Comparison of ENCODE assay signal across 18 cellular contexts in genomic region chr14:53411110-53411509, GRCh38.
DNase-seq lines count a peak whose midpoint lies in the region; TF ChIP-seq lines count a peak whose summit lies in the region.
"Had no signal": no experiment of that assay in that cellular context is flagged by ENCODE, and none has a peak within 500 bp of the region (broad histone marks: within the 10 kb centered on the region; RNA-seq: fewer than 3 reads in every experiment).

No MANE protein-coding gene starts in this region.

- H3K36me3 ChIP-seq in skeletal muscle satellite cell (ENCODE audit: insufficient read depth, low read length): no peaks in the 10 kb centered on the region
- H3K36me3 ChIP-seq: gastroesophageal sphincter, Peyer's patch, tibial artery had no signal

- H3K9me3 ChIP-seq in skeletal muscle satellite cell (replicated peaks; ENCODE audit: low read length): no peaks in the 10 kb centered on the region
- H3K9me3 ChIP-seq: gastroesophageal sphincter, Peyer's patch, tibial artery had no signal

- no peaks in the 10 kb centered on the region for H3K27me3 ChIP-seq in skeletal muscle satellite cell (ENCODE audit: control insufficient read depth, insufficient read depth, low read length)
- H3K27me3 ChIP-seq: gastroesophageal sphincter, Peyer's patch, tibial artery had no signal

- no peak overlapping the region for H3K4me3 ChIP-seq in fibroblast of villous mesenchyme (ENCODE audit: low read depth, low read length)
- no peak overlapping the region for H3K4me3 ChIP-seq in skeletal muscle satellite cell (ENCODE audit: low read length)
- H3K4me3 ChIP-seq: gastroesophageal sphincter, Peyer's patch, tibial artery had no signal

- H3K4me1 ChIP-seq in skeletal muscle satellite cell (ENCODE audit: control insufficient read depth, insufficient read depth, low read length): peaks cover 30% of the 10 kb centered on the region
- H3K4me1 ChIP-seq: gastroesophageal sphincter, Peyer's patch, tibial artery had no signal

- peak; percentile 9 for DNase-seq in DMS 273 (lab: John Stamatoyannopoulos, UW; ENCODE audit: unreplicated experiment)
- DNase-seq in DMS 273 treated with DMSO at 0.1 percent for 48 hours (lab: John Stamatoyannopoulos, UW): no peak
- peak; percentile 7 for DNase-seq in amniotic stem cell (lab: John Stamatoyannopoulos, UW)
- peak; percentile 92 for DNase-seq in fibroblast of villous mesenchyme (ENCODE audit: low read depth)
- DNase-seq in GF-D8 (lab: John Stamatoyannopoulos, UW): no peak
- DNase-seq in T-helper 1 cell: no peak
- no peak for DNase-seq in NCI-H1417 treated with DMSO at 0.1 percent for 48 hours (lab: John Stamatoyannopoulos, UW)
- DNase-seq: activated CD4-positive, CD25-positive, alpha-beta regulatory T cell; CD4-positive, alpha-beta T cell; effector memory CD4-positive, alpha-beta T cell; GDM1; immature natural killer cell; occipital lobe; Peyer's patch; small intestine; tibial artery had no signal

- no peak overlapping the region for H3K9ac ChIP-seq in skeletal muscle satellite cell (ENCODE audit: low read depth, low read length)

- no peak for TF ChIP-seq CTCF in fibroblast of villous mesenchyme (IDR thresholded peaks at IDR 0.05; ENCODE audit: insufficient read depth, low read depth, low read length)

- H3K4me2 ChIP-seq in skeletal muscle satellite cell (ENCODE audit: low read length): peak overlapping the region; percentile 1

Comparison
In these comparisons a context has a peak if more than half of its experiments do, and no peak if none do; other contexts are left out.
1. DNase-seq: peak in DMS 273 (single experiment), amniotic stem cell (single experiment) and fibroblast of villous mesenchyme (single experiment); none in DMS 273 treated with DMSO at 0.1 percent for 48 hours (single experiment), GF-D8 (single experiment), T-helper 1 cell (0 of 5) and NCI-H1417 treated with DMSO at 0.1 percent for 48 hours (single experiment).